1 cellular context compared by ENCODE assay signal in the genomic region with DNA sequence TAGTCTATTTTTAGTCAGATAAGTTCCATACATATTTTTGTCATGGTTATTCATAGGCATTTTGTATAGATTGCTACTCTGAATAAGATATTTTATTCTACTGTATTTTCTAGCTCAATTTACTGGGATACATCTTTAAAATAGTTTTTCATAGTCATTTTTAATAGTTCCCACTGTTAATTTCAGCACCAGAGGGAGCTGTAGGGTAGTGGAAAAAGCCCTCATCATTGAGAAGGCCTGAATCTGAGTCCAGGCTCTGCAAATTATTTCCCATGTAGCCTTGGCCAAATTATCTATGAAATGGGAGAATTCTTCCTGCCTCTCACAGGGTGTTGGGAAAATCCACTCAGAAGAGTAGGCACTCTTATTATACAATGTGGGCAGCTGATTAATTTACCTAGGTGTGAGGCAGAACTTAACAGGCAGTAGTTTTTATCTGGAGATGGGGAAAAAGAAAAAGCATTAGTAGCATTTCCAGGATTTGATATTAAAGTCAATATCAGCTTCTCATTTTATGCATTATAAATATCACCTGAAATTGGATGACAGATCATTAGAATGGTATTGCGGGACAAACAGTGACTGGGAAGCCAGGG.
TF ChIP-seq lines count a peak whose summit lies in the region.

No MANE protein-coding gene starts in this region.

TF ChIP-seq in WTC11, 78 proteins besides CTCF, POLR2A, EP300 and RAD21 (continued from another document):
- TF ChIP-seq, protein P1, sequence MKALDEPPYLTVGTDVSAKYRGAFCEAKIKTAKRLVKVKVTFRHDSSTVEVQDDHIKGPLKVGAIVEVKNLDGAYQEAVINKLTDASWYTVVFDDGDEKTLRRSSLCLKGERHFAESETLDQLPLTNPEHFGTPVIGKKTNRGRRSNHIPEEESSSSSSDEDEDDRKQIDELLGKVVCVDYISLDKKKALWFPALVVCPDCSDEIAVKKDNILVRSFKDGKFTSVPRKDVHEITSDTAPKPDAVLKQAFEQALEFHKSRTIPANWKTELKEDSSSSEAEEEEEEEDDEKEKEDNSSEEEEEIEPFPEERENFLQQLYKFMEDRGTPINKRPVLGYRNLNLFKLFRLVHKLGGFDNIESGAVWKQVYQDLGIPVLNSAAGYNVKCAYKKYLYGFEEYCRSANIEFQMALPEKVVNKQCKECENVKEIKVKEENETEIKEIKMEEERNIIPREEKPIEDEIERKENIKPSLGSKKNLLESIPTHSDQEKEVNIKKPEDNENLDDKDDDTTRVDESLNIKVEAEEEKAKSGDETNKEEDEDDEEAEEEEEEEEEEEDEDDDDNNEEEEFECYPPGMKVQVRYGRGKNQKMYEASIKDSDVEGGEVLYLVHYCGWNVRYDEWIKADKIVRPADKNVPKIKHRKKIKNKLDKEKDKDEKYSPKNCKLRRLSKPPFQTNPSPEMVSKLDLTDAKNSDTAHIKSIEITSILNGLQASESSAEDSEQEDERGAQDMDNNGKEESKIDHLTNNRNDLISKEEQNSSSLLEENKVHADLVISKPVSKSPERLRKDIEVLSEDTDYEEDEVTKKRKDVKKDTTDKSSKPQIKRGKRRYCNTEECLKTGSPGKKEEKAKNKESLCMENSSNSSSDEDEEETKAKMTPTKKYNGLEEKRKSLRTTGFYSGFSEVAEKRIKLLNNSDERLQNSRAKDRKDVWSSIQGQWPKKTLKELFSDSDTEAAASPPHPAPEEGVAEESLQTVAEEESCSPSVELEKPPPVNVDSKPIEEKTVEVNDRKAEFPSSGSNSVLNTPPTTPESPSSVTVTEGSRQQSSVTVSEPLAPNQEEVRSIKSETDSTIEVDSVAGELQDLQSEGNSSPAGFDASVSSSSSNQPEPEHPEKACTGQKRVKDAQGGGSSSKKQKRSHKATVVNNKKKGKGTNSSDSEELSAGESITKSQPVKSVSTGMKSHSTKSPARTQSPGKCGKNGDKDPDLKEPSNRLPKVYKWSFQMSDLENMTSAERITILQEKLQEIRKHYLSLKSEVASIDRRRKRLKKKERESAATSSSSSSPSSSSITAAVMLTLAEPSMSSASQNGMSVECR (CRISPR knock-in tag; IDR thresholded peaks at IDR 0.05; ENCODE audit: borderline replicate concordance): no peak
- TF ChIP-seq TEAD1 (CRISPR knock-in tag; IDR thresholded peaks at IDR 0.05): no peak
- no peak for TF ChIP-seq ZNF219 (CRISPR knock-in tag; IDR thresholded peaks at IDR 0.05; ENCODE audit: borderline replicate concordance)
- TF ChIP-seq PRRX2 (CRISPR knock-in tag; IDR thresholded peaks at IDR 0.05): no peak
- TF ChIP-seq ZNF138 (CRISPR knock-in tag; conservative IDR thresholded peaks at IDR 0.05): no peak
- TF ChIP-seq, protein P2, sequence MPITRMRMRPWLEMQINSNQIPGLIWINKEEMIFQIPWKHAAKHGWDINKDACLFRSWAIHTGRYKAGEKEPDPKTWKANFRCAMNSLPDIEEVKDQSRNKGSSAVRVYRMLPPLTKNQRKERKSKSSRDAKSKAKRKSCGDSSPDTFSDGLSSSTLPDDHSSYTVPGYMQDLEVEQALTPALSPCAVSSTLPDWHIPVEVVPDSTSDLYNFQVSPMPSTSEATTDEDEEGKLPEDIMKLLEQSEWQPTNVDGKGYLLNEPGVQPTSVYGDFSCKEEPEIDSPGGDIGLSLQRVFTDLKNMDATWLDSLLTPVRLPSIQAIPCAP (CRISPR knock-in tag; IDR thresholded peaks at IDR 0.05): no peak
- TF ChIP-seq, protein P3, sequence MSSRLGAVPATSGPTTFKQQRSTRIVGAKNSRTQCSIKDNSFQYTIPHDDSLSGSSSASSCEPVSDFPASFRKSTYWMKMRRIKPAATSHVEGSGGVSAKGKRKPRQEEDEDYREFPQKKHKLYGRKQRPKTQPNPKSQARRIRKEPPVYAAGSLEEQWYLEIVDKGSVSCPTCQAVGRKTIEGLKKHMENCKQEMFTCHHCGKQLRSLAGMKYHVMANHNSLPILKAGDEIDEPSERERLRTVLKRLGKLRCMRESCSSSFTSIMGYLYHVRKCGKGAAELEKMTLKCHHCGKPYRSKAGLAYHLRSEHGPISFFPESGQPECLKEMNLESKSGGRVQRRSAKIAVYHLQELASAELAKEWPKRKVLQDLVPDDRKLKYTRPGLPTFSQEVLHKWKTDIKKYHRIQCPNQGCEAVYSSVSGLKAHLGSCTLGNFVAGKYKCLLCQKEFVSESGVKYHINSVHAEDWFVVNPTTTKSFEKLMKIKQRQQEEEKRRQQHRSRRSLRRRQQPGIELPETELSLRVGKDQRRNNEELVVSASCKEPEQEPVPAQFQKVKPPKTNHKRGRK (CRISPR knock-in tag; IDR thresholded peaks at IDR 0.05; ENCODE audit: borderline replicate concordance): no peak
- no peak for TF ChIP-seq TCF7 (CRISPR knock-in tag; IDR thresholded peaks at IDR 0.05; ENCODE audit: low read depth)
TF ChIP-seq in WTC11: peak in this region for 0.
